17 cellular contexts compared by ENCODE assay signal in genomic region chr2:55672630-55673029, GRCh38.
"Had no signal": no experiment of that assay in that cellular context is flagged by ENCODE, and none has a peak within 500 bp of the region (broad histone marks: within the 10 kb centered on the region; RNA-seq: fewer than 3 reads in every experiment).

No MANE protein-coding gene starts in this region.

- H3K27ac ChIP-seq: heart left ventricle, psoas muscle, right lobe of liver had no signal

- H3K9me3 ChIP-seq: heart left ventricle, psoas muscle, right lobe of liver had no signal

- DNase-seq: activated CD4-positive, alpha-beta T cell treated with anti-CD3 and anti-CD28 coated beads, Interleukin-2, amount 50 U/mL, for 4 hours; activated CD4-positive, CD25-positive, alpha-beta regulatory T cell treated with anti-CD3 and anti-CD28 coated beads, Interleukin-2, amount 50 U/mL, for 72 hours; activated gamma-delta T cell; activated naive CD8-positive, alpha-beta T cell treated with anti-CD3 and anti-CD28 coated beads for 36 hours; activated T-cell treated with anti-CD3 and anti-CD28 coated beads, Interleukin-2, amount 50 U/mL, for 4 hours; aorta; effector CD4-positive, alpha-beta T cell; heart left ventricle; islet precursor cell; left ventricle myocardium superior; nephron progenitor cell; psoas muscle; right lobe of liver; stimulated activated CD4-positive, alpha-beta T cell treated with anti-CD3 and anti-CD28 coated beads, Interleukin-2, amount 100 ng/mL, for 24 hours; stimulated activated naive CD4-positive, alpha-beta T cell; T-helper 9 cell; trophoblast cell had no signal

- H3K4me3 ChIP-seq: heart left ventricle, psoas muscle, right lobe of liver had no signal

- ATAC-seq: activated T-cell treated with anti-CD3 and anti-CD28 coated beads, Interleukin-2, amount 50 U/mL, for 4 hours; heart left ventricle; left ventricle myocardium superior; psoas muscle; right lobe of liver had no signal

- H3K27me3 ChIP-seq: heart left ventricle, right lobe of liver had no signal

- H3K4me1 ChIP-seq: heart left ventricle, psoas muscle, right lobe of liver had no signal
